In genomic region chr10:125878957-125879835, GRCh38 we compare ENCODE assay signal across 1 cellular context.
TF ChIP-seq lines count a peak whose summit lies in the region.

No MANE protein-coding gene starts in this region.

TF ChIP-seq in HEK293, 187 proteins besides CTCF, POLR2A, EP300 and RAD21 (continued from another document and continues in another):
- TF ChIP-seq ZNF148 (tag by site-specific recombination; IDR thresholded peaks at IDR 0.05; ENCODE audit: borderline replicate concordance): no peak
- no peak for TF ChIP-seq ZNF544 (tag by site-specific recombination; IDR thresholded peaks at IDR 0.05)
- no peak for TF ChIP-seq ZNF645 (tag by site-specific recombination; IDR thresholded peaks at IDR 0.05)
- TF ChIP-seq ZBTB26 (tag by site-specific recombination; optimal IDR thresholded peaks at IDR 0.05): no peak
- no peak for TF ChIP-seq ZNF777 (tag by site-specific recombination; IDR thresholded peaks at IDR 0.05; ENCODE audit: borderline replicate concordance)
- TF ChIP-seq ZNF10 (tag by site-specific recombination; IDR thresholded peaks at IDR 0.05): peak; percentile 57; the same call in 1 of the 2 replicates
- no peak for TF ChIP-seq ZNF23 (tag by site-specific recombination; IDR thresholded peaks at IDR 0.05; ENCODE audit: borderline replicate concordance)
- TF ChIP-seq ZNF2 (tag by site-specific recombination; IDR thresholded peaks at IDR 0.05): no peak
- no peak for TF ChIP-seq ZBTB17 (tag by site-specific recombination; IDR thresholded peaks at IDR 0.05)
- TF ChIP-seq ZNF518A (tag by site-specific recombination; conservative IDR thresholded peaks at IDR 0.05; ENCODE audit: low read depth): no peak
- no peak for TF ChIP-seq SP7 (tag by site-specific recombination; IDR thresholded peaks at IDR 0.05)
- no peak for TF ChIP-seq ZNF560 (tag by site-specific recombination; IDR thresholded peaks at IDR 0.05; ENCODE audit: borderline replicate concordance)
- TF ChIP-seq ZNF184 (tag by site-specific recombination; IDR thresholded peaks at IDR 0.05): peak; percentile 12; the same call in 1 of the 2 replicates
- no peak for TF ChIP-seq ZFP41 (tag by site-specific recombination; IDR thresholded peaks at IDR 0.05; ENCODE audit: borderline replicate concordance)
- TF ChIP-seq ZNF366 (tag by site-specific recombination; conservative IDR thresholded peaks at IDR 0.05): peak; percentile 64
- no peak for TF ChIP-seq BCL11B (tag by site-specific recombination; IDR thresholded peaks at IDR 0.05; ENCODE audit: low read depth)
- TF ChIP-seq HOXD13 (CRISPR knock-in tag; IDR thresholded peaks at IDR 0.05; ENCODE audit: borderline replicate concordance): no peak
- peak; percentile 79 for TF ChIP-seq ZXDB (tag by site-specific recombination; IDR thresholded peaks at IDR 0.05)
- TF ChIP-seq ZNF398 (tag by site-specific recombination; IDR thresholded peaks at IDR 0.05): peak; percentile 38; the same call in 1 of the 2 replicates
- no peak for TF ChIP-seq ZNF266 (tag by site-specific recombination; IDR thresholded peaks at IDR 0.05; ENCODE audit: low read depth)
- TF ChIP-seq ZNF529 (tag by site-specific recombination; IDR thresholded peaks at IDR 0.05; ENCODE audit: insufficient replicate concordance): no peak
- no peak for TF ChIP-seq ZNF280D (tag by site-specific recombination; IDR thresholded peaks at IDR 0.05)
- TF ChIP-seq ZNF280C (tag by site-specific recombination; IDR thresholded peaks at IDR 0.05): no peak
- TF ChIP-seq ATF2 (tag by site-specific recombination; IDR thresholded peaks at IDR 0.05; ENCODE audit: low read depth): no peak
- no peak for TF ChIP-seq MYNN (tag by site-specific recombination; IDR thresholded peaks at IDR 0.05; ENCODE audit: borderline replicate concordance)
- TF ChIP-seq KLF10 (tag by site-specific recombination; IDR thresholded peaks at IDR 0.05): no peak
- TF ChIP-seq ZNF549 (tag by site-specific recombination; IDR thresholded peaks at IDR 0.05): peak; percentile 79
- no peak for TF ChIP-seq ELK4 (IDR thresholded peaks at IDR 0.05; ENCODE audit: borderline replicate concordance, low read depth, low read length)
- no peak; the same call in 1 of the 2 replicates for TF ChIP-seq WT1 (tag by site-specific recombination; IDR thresholded peaks at IDR 0.05)
- TF ChIP-seq KLF16 (tag by site-specific recombination; IDR thresholded peaks at IDR 0.05): no peak
- TF ChIP-seq ZNF335 (tag by site-specific recombination; conservative IDR thresholded peaks at IDR 0.05): 0 out of 2 replicates have a peak, but pooled peaks have one; percentile 15
- no peak for TF ChIP-seq ZNF658 (tag by site-specific recombination; IDR thresholded peaks at IDR 0.05)
- no peak for TF ChIP-seq ZBTB1 (tag by site-specific recombination; IDR thresholded peaks at IDR 0.05)
- peak; percentile 66 for TF ChIP-seq INSM2 (tag by site-specific recombination; IDR thresholded peaks at IDR 0.05)
- TF ChIP-seq ZNF416 (tag by site-specific recombination; IDR thresholded peaks at IDR 0.05): no peak
